In the genomic region with DNA sequence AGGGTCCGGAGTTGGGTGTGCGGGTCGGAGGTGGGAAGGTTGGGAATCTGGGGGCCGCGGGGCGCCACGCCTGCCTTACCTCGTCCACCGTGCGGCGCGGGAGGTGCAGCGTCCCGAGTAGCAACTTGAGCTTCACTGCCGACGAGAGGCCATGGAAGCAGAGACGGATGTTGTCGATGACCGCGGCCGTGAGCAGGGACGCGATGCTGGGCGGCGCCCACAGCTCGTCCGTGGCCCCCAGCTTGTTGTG, we compare ENCODE assay signal across 8 cellular contexts. TPM values are rescaled to one million over a fixed set of nuclear protein-coding genes. Genes with fewer than 3 reads are reported as not detected.
DNase-seq lines count a peak whose midpoint lies in the region; ATAC-seq, FAIRE-seq and TF ChIP-seq lines count a peak whose summit lies in the region.

No MANE protein-coding gene starts in this region.

- DNase-seq in activated T-cell treated with anti-CD3 and anti-CD28 coated beads, Interleukin-2, amount 50 U/mL, for 72 hours: no peak
- DNase-seq in activated T-cell treated with anti-CD3 and anti-CD28 coated beads, Interleukin-2, amount 50 U/mL, for 1 hour: no peak
- DNase-seq in breast epithelium (ENCODE audit: low spot score in 2 of 2): no peak
- DNase-seq in lung (ENCODE audit: low spot score): no peak
- peak; percentile 18 for DNase-seq in urothelium cell line (ENCODE audit: low spot score)
- DNase-seq in SIG-M5 treated with dmso at 0.1 percent for 504 hours (lab: John Stamatoyannopoulos, UW; ENCODE audit: unreplicated experiment): no peak
- DNase-seq in NOMO-1 treated with dmso at 0.1 percent for 144 hours (lab: John Stamatoyannopoulos, UW; ENCODE audit: unreplicated experiment): no peak
- DNase-seq in NCI-H2029 (lab: John Stamatoyannopoulos, UW): no peak

- H3K36me3 ChIP-seq in breast epithelium: no peaks in the 10 kb centered on the region
- peaks cover 0 to 8% of the 10 kb centered on the region in 2 donors for H3K36me3 ChIP-seq in lung (ENCODE audit: control insufficient read depth in 2 of 2, insufficient read depth in 2 of 2, low read length in 2 of 2)

- no peaks in the 10 kb centered on the region for H3K27me3 Mint-ChIP-seq in activated T-cell treated with anti-CD3 and anti-CD28 coated beads, Interleukin-2, amount 50 U/mL, for 72 hours (ENCODE audit: low read depth)

- no peak for ATAC-seq in activated T-cell treated with anti-CD3 and anti-CD28 coated beads, Interleukin-2, amount 50 U/mL, for 72 hours (replicated peaks in 1 of 2)
- ATAC-seq in lung (ENCODE audit: insufficient read depth, low FRiP score): peak; percentile 2

- H3K4me1 ChIP-seq in breast epithelium: no peaks in the 10 kb centered on the region
- H3K4me1 ChIP-seq in lung (ENCODE audit: control insufficient read depth in 2 of 2, insufficient read depth in 2 of 2, low read length in 2 of 2): peaks cover 5 to 6% of the 10 kb centered on the region in 2 donors

- peak overlapping the region; percentile 99 for H3K27ac ChIP-seq in breast epithelium
- peak overlapping the region; percentile 93 to 99 for H3K27ac ChIP-seq in lung (ENCODE audit: low read depth in 1 of 2, low read length in 1 of 2)

- H3K27me3 ChIP-seq in breast epithelium (no peaks in the 10 kb centered on the region), lung (ENCODE audit: control insufficient read depth, insufficient read depth) (no peaks in the 10 kb centered on the region)

- no peaks in the 10 kb centered on the region for H3K9me3 ChIP-seq in breast epithelium
- no peaks in the 10 kb centered on the region for H3K9me3 ChIP-seq in lung (ENCODE audit: control insufficient read depth in 2 of 2, insufficient read depth in 1 of 2, low read length in 1 of 2)

- H3K9me3 Mint-ChIP-seq in activated T-cell treated with anti-CD3 and anti-CD28 coated beads, Interleukin-2, amount 50 U/mL, for 72 hours: no peaks in the 10 kb centered on the region

- peaks cover 36% of the 10 kb centered on the region for H3K4me1 Mint-ChIP-seq in activated T-cell treated with anti-CD3 and anti-CD28 coated beads, Interleukin-2, amount 50 U/mL, for 72 hours (ENCODE audit: low read depth)

- H3K36me3 Mint-ChIP-seq in activated T-cell treated with anti-CD3 and anti-CD28 coated beads, Interleukin-2, amount 50 U/mL, for 72 hours (ENCODE audit: insufficient read depth in 2 of 2): peaks cover 4 to 7% of the 10 kb centered on the region in 2 donors

- peak overlapping the region; percentile 91 to 97 for H3K4me3 Mint-ChIP-seq in activated T-cell treated with anti-CD3 and anti-CD28 coated beads, Interleukin-2, amount 50 U/mL, for 72 hours

- no peak for FAIRE-seq in urothelium cell line (lab: Jason Lieb, UNC)

- no peak for TF ChIP-seq POLR2A in breast epithelium (IDR thresholded peaks at IDR 0.05)

- intact Hi-C loops in breast epithelium (cut with DNase I; ENCODE audit: low total_unique reads): no loop called here

- 1% methylated on average over 18 to 27 of the region's 27 CpGs for WGBS in lung, 2 donors

- H3K27ac Mint-ChIP-seq in activated T-cell treated with anti-CD3 and anti-CD28 coated beads, Interleukin-2, amount 50 U/mL, for 72 hours: peak overlapping the region; percentile 96

- H3K4me3 ChIP-seq in breast epithelium (peak overlapping the region; percentile 98 to 99 (median 98)), lung (peak overlapping the region; percentile 98)

- TF ChIP-seq CTCF in breast epithelium (IDR thresholded peaks at IDR 0.05): no peak
- no peak for TF ChIP-seq CTCF in lung (IDR thresholded peaks at IDR 0.05; ENCODE audit: control extremely low read depth, extremely low read depth)

RNA-seq across cellular contexts. Expression of a gene that starts 0.2 kb away (rescaled TPM):
- total RNA-seq in activated T-cell treated with anti-CD3 and anti-CD28 coated beads, Interleukin-2, amount 50 U/mL, for 72 hours: 10 to 100 TPM; 40.8 to 57.4 TPM
- total RNA-seq in breast epithelium: 10 to 100 TPM; 14.1 to 22.0 (median 18.4) TPM
- total RNA-seq in lung: 10 to 100 TPM; 31.3 to 33.6 TPM
- 10 to 100 TPM; 17.8 to 18.2 TPM for polyA plus RNA-seq in lung

RNA-seq across cellular contexts. Expression of a gene that starts 50.5 kb away (rescaled TPM):
- total RNA-seq in activated T-cell treated with anti-CD3 and anti-CD28 coated beads, Interleukin-2, amount 50 U/mL, for 72 hours: 1 to 10 TPM in 1 of 2 donors, under 1 TPM in 1; 0.51 to 1.5 TPM
- total RNA-seq in breast epithelium: 10 to 100 TPM in 1 of 3 donors, 1 to 10 TPM in 2; 2.5 to 13.6 (median 2.9) TPM
- under 1 TPM; 0.28 to 0.46 TPM for total RNA-seq in lung
- under 1 TPM; 0.05 to 0.06 TPM for polyA plus RNA-seq in lung
